Comparison of ENCODE assay signal across 19 cellular contexts in genomic region chr10:15368456-15368855, GRCh38. TPM values are rescaled to one million over a fixed set of nuclear protein-coding genes. Genes with fewer than 3 reads are reported as not detected.
A peak's percentile ranks its signal among the peaks of the same experiment; 100 is the strongest.
DNase-seq lines count a peak whose midpoint lies in the region; ATAC-seq, FAIRE-seq and TF ChIP-seq lines count a peak whose summit lies in the region.
"Had no signal": no experiment of that assay in that cellular context is flagged by ENCODE, and none has a peak within 500 bp of the region (broad histone marks: within the 10 kb centered on the region; RNA-seq: fewer than 3 reads in every experiment).

No MANE protein-coding gene starts in this region.

- no TSS peak for BruUV-seq in K562 (replicated peaks; lab: Mats Ljungman, UMichigan)
- no TSS peak for BruUV-seq in PC-9 (replicated peaks; lab: Mats Ljungman, UMichigan)

- H3K27ac ChIP-seq in DND-41 (ENCODE audit: low read length) (no peak overlapping the region), K562 (ENCODE audit: extremely low read depth, low read depth, low read length) (no peak overlapping the region), iPS-20b (ENCODE audit: low read length) (no peak overlapping the region), PC-9 (no peak overlapping the region)
- H3K27ac ChIP-seq: cardiac muscle cell, gastroesophageal sphincter had no signal

- in situ Hi-C loops in K562 (cut with MboI): no loop called here

- H3K4me1 ChIP-seq in DND-41 (ENCODE audit: insufficient read depth, low read length) (peaks cover 17% of the 10 kb centered on the region), K562 (replicated peaks in 1 of 2; ENCODE audit: control insufficient read depth in 2 of 2, insufficient read depth in 2 of 2, low read length in 2 of 2) (peaks cover 0 to 15% of the 10 kb centered on the region in 2 experiments; a peak in 3 of 5 replicates), iPS-20b (ENCODE audit: insufficient read depth, low read length) (peaks cover 17% of the 10 kb centered on the region), PC-9 (replicated peaks; ENCODE audit: insufficient read depth) (no peaks in the 10 kb centered on the region)

- peak overlapping the region; percentile 18; the same call in 1 of the 2 replicates for H3K4me2 ChIP-seq in DND-41 (ENCODE audit: insufficient read depth, low read length)
- no peak overlapping the region for H3K4me2 ChIP-seq in K562 (ENCODE audit: insufficient read depth, low read length)
- no peak overlapping the region for H3K4me2 ChIP-seq in PC-9

- H3K4me3 Mint-ChIP-seq in progenitor cell of endocrine pancreas (ENCODE audit: low read depth): peak overlapping the region; percentile 57
- H3K4me3 Mint-ChIP-seq: activated CD4-positive, alpha-beta memory T cell treated with anti-CD3 and anti-CD28 coated beads, Interleukin-2, amount 10 ng/mL, durations not matched to agents 7 days and 5 days had no signal

- no peak for TF ChIP-seq EP300 in K562 (IDR thresholded peaks at IDR 0.05; ENCODE audit: low read length)

- POLR2A ChIA-PET in K562 (lab: Yijun Ruan, JAX): interaction anchor here (1.0 to 1.1 kb wide), 2 partner anchors 18 to 22 kb away, joined by 3 read pairs; no protein-coding TSS in a partner anchor
- POLR2A ChIA-PET in PC-9 (lab: Charles Lee; ENCODE audit: unreplicated experiment): no interaction called here

- H3K27ac Mint-ChIP-seq in progenitor cell of endocrine pancreas: peak overlapping the region; percentile 79
- H3K27ac Mint-ChIP-seq: activated CD4-positive, alpha-beta memory T cell treated with anti-CD3 and anti-CD28 coated beads, Interleukin-2, amount 10 ng/mL, durations not matched to agents 7 days and 5 days had no signal

- peaks cover 20% of the 10 kb centered on the region for H3K4me1 Mint-ChIP-seq in progenitor cell of endocrine pancreas (ENCODE audit: low read depth)

- WGBS in K562 (ENCODE audit: insufficient coverage, low coverage, missing lambda C conversion rate): 51% methylated on average over 3 of the region's 3 CpGs

- peaks cover 13% of the 10 kb centered on the region for H3K36me3 Mint-ChIP-seq in progenitor cell of endocrine pancreas (ENCODE audit: insufficient read depth)
- H3K36me3 Mint-ChIP-seq: CD8-positive, alpha-beta memory T cell had no signal

- DNase-seq in DND-41: no peak
- no peak for DNase-seq in K562 (ENCODE audit: extremely low read depth in 1 of 4, low spot score in 3 of 4)
- DNase-seq in progenitor cell of endocrine pancreas (ENCODE audit: low spot score, unreplicated experiment): no peak
- DNase-seq in stimulated activated CD4-positive, alpha-beta T cell treated with anti-CD3 and anti-CD28 coated beads, Interleukin-2, amount 100 ng/mL, for 24 hours: no peak
- no peak for DNase-seq in midbrain (lab: John Stamatoyannopoulos, UW)
- DNase-seq in PC-9: no peak
- DNase-seq: activated CD4-positive, alpha-beta memory T cell treated with anti-CD3 and anti-CD28 coated beads, Interleukin-2, amount 10 ng/mL, durations not matched to agents 7 days and 5 days; activated naive CD4-positive, alpha-beta T cell; activated T-cell treated with anti-CD3 and anti-CD28 coated beads for 4 hours; CD8-positive, alpha-beta memory T cell; erythroblast; NCI-H1436; NCI-H2171 treated with DMSO at 0.1 percent for 48 hours; NCI-H526 treated with DMSO at 0.1 percent for 48 hours had no signal

- no peak for TF ChIP-seq POLR2A in K562 (conservative IDR thresholded peaks at IDR 0.05)

- H3K36me3 ChIP-seq in DND-41 (ENCODE audit: insufficient read depth, low read length) (no peaks in the 10 kb centered on the region), K562 (ENCODE audit: control insufficient read depth, insufficient read depth, low read length) (no peaks in the 10 kb centered on the region), iPS-20b (ENCODE audit: insufficient read depth, low read depth, low read length) (no peaks in the 10 kb centered on the region), PC-9 (ENCODE audit: low read depth) (no peaks in the 10 kb centered on the region)
- H3K36me3 ChIP-seq: cardiac muscle cell, gastroesophageal sphincter had no signal

- H3K9me1 ChIP-seq in K562 (ENCODE audit: control insufficient read depth, insufficient read depth, low read length): no peaks in the 10 kb centered on the region

- H3F3A ChIP-seq in PC-9 (ENCODE audit: insufficient read depth, low read depth): no peaks in the 10 kb centered on the region

- TF ChIP-seq RAD21 in K562 (CRISPR knock-in tag; conservative IDR thresholded peaks at IDR 0.05 in 1 of 2, IDR thresholded peaks at IDR 0.05 in 1 of 2): no peak

- H2AFZ ChIP-seq in DND-41 (ENCODE audit: low read depth, low read length): no peak overlapping the region
- H2AFZ ChIP-seq in K562 (ENCODE audit: low read depth, low read length): no peak overlapping the region
- no peak overlapping the region for H2AFZ ChIP-seq in PC-9

- H3K9me3 ChIP-seq in DND-41 (ENCODE audit: insufficient read depth, low read length, severe bottlenecking) (no peaks in the 10 kb centered on the region), K562 (replicated peaks; ENCODE audit: control insufficient read depth, insufficient read depth, low read depth, low read length) (no peaks in the 10 kb centered on the region), iPS-20b (ENCODE audit: insufficient read depth, low read depth, low read length) (no peaks in the 10 kb centered on the region), PC-9 (ENCODE audit: insufficient read depth, low read depth) (no peaks in the 10 kb centered on the region; the same call in 1 of the 2 replicates)
- H3K9me3 ChIP-seq: gastroesophageal sphincter had no signal

- H3K9ac ChIP-seq in DND-41 (ENCODE audit: low read depth, low read length) (no peak overlapping the region), K562 (ENCODE audit: insufficient read depth in 1 of 2, low read depth in 2 of 2, low read length in 2 of 2) (no peak overlapping the region), iPS-20b (ENCODE audit: low read depth, low read length) (no peak overlapping the region)

- TF ChIP-seq CTCF in DND-41 (IDR thresholded peaks at IDR 0.05; ENCODE audit: borderline replicate concordance, extremely low read depth, low read length, poor library complexity, severe bottlenecking): no peak
- no peak for TF ChIP-seq CTCF in K562 (IDR thresholded peaks at IDR 0.05 in 2 of 3, conservative IDR thresholded peaks at IDR 0.05 in 1 of 3; ENCODE audit: insufficient read depth in 2 of 3, low read depth in 1 of 3, low read length in 3 of 3)
- TF ChIP-seq CTCF in progenitor cell of endocrine pancreas (IDR thresholded peaks at IDR 0.05; ENCODE audit: unreplicated experiment): no peak
- no peak for TF ChIP-seq CTCF in PC-9 (conservative IDR thresholded peaks at IDR 0.05)

- no peak overlapping the region for H3K4me3 ChIP-seq in DND-41 (ENCODE audit: low read depth in 1 of 2, low read length in 2 of 2)
- H3K4me3 ChIP-seq in K562: no peak overlapping the region
- peak overlapping the region; percentile 44 for H3K4me3 ChIP-seq in iPS-20b (ENCODE audit: low read length)
- H3K4me3 ChIP-seq in PC-9: no peak overlapping the region
- H3K4me3 ChIP-seq: gastroesophageal sphincter had no signal

- H3K27me3 Mint-ChIP-seq in progenitor cell of endocrine pancreas: peaks cover 9% of the 10 kb centered on the region

- FAIRE-seq in K562 (lab: Jason Lieb, UNC): no peak

- H3K9me2 ChIP-seq in PC-9 (ENCODE audit: insufficient read depth): no peaks in the 10 kb centered on the region

- intact Hi-C loops in K562 (cut with micrococcal nuclease): loop anchor here (5.0 kb wide), 1 partner anchor 56 kb away; no protein-coding TSS in a partner anchor
- intact Hi-C loops in PC-9 (cut with micrococcal nuclease; ENCODE audit: unreplicated experiment): no loop called here

- H3K27me3 ChIP-seq in DND-41 (ENCODE audit: insufficient read depth, low read length, poor library complexity): peaks cover 24% of the 10 kb centered on the region
- peaks cover 14 to 30% of the 10 kb centered on the region in 2 experiments for H3K27me3 ChIP-seq in K562 (ENCODE audit: control insufficient read depth in 2 of 2, insufficient read depth in 2 of 2, low read length in 2 of 2)
- peaks cover 24% of the 10 kb centered on the region for H3K27me3 ChIP-seq in iPS-20b (ENCODE audit: insufficient read depth, low read length)
- H3K27me3 ChIP-seq in PC-9 (ENCODE audit: insufficient read depth, low read depth): peaks cover 50% of the 10 kb centered on the region
- H3K27me3 ChIP-seq: cardiac muscle cell, gastroesophageal sphincter had no signal

- H3K79me2 ChIP-seq in DND-41 (ENCODE audit: insufficient read depth, low read length) (0 out of 2 replicates have a peak, but pooled peaks cover 3% of the 10 kb centered on the region), K562 (ENCODE audit: control insufficient read depth, insufficient read depth, low read length) (no peaks in the 10 kb centered on the region; the same call in 2 of the 3 replicates), PC-9 (ENCODE audit: low read depth) (no peaks in the 10 kb centered on the region)

- H3K9me3 Mint-ChIP-seq in progenitor cell of endocrine pancreas (ENCODE audit: low read depth): peaks cover 6% of the 10 kb centered on the region
- H3K9me3 Mint-ChIP-seq: activated CD4-positive, alpha-beta memory T cell treated with anti-CD3 and anti-CD28 coated beads, Interleukin-2, amount 10 ng/mL, durations not matched to agents 7 days and 5 days had no signal

- no peak for ATAC-seq in DND-41 (ENCODE audit: insufficient read depth, low read depth)
- ATAC-seq in K562: no peak
- ATAC-seq: gastroesophageal sphincter, left lobe of liver, sciatic nerve had no signal

- H4K20me1 ChIP-seq in DND-41 (ENCODE audit: insufficient read depth, low read length): no peaks in the 10 kb centered on the region; the same call in 1 of the 2 replicates
- H4K20me1 ChIP-seq in K562 (replicated peaks; ENCODE audit: control insufficient read depth, insufficient read depth, low read length): no peaks in the 10 kb centered on the region
- H4K20me1 ChIP-seq in PC-9 (ENCODE audit: insufficient read depth): no peaks in the 10 kb centered on the region

- CTCF ChIA-PET in K562 (lab: Yijun Ruan, JAX; ENCODE audit: low intra/inter-chr PET ratio): no interaction called here
- CTCF ChIA-PET in PC-9 (lab: Charles Lee): no interaction called here

RNA-seq across cellular contexts. Expression of gene FAM171A1, which starts 2.6 kb away (rescaled TPM):
- 1.8 and 5.6 TPM in 2 replicates for total RNA-seq in K562 (2011; cell fraction: chromatin; rRNA removed; ENCODE audit: low replicate concordance)
- 2.9 and 5.2 TPM in 2 replicates for total RNA-seq in K562 (2011; cell fraction: nucleolus; rRNA removed)
- 3.8 and 6.3 TPM in 2 replicates for total RNA-seq in K562 (2011; cell fraction: nucleoplasm; rRNA removed)
- 4.5 and 5.2 TPM in 2 replicates for total RNA-seq in K562 (2014; rRNA removed)
- total RNA-seq in K562 (2014; rRNA removed; fragmentation: Illumina TruSeq; extraction: Trizol): 2.8 and 3.3 TPM in 2 replicates
- total RNA-seq in K562 (2015; rRNA removed; fragmentation: Illumina TruSeq; extraction: Trizol): 4.5 and 4.8 TPM in 2 replicates
- 7.7 and 8.2 TPM in 2 replicates for total RNA-seq in K562 (2021)
- 7.8 and 14.2 TPM in 2 replicates for polyA plus RNA-seq in K562 (2011; rRNA removed)
- 10.2 and 16.3 TPM in 2 replicates for polyA plus RNA-seq in K562 (2011; cell fraction: cytosol; rRNA removed)
- 6.8 and 8.9 TPM in 2 replicates for polyA plus RNA-seq in K562 (2011; cell fraction: nucleus; rRNA removed)
- 9.1 and 10.0 TPM in 2 replicates for polyA plus RNA-seq in K562 (2012)
- polyA plus RNA-seq in K562 (2014; fragmentation: Illumina TruSeq; extraction: Trizol): 6.9 and 7.3 TPM in 2 replicates
- polyA plus RNA-seq in K562 (2014; fragmentation: Nextera tagmentation; extraction: Ambion mirVana): under 1 TPM; 0.51 to 0.94 TPM
- polyA plus RNA-seq in K562 (2014; rRNA removed): 5.3 and 5.7 TPM in 2 replicates
- 7.6 and 11.3 TPM in 2 replicates for polyA minus RNA-seq in K562 (2011; rRNA and poly(A)+ RNA removed)
- polyA minus RNA-seq in K562 (2011; cell fraction: cytosol; rRNA and poly(A)+ RNA removed): 7.3 and 11.0 TPM in 2 replicates
- polyA minus RNA-seq in K562 (2011; cell fraction: nucleus; rRNA and poly(A)+ RNA removed): 2.8 and 3.8 TPM in 2 replicates
- total RNA-seq in progenitor cell of endocrine pancreas: 75.6 and 86.1 TPM in 2 replicates
- 3.0 and 3.6 TPM in 2 replicates for total RNA-seq in PC-9 (2021)
